ENCODE assay signal across 15 cellular contexts in genomic region chr16:87498324-87499188, GRCh38. TPM values are rescaled to one million over a fixed set of nuclear protein-coding genes. Genes with fewer than 3 reads are reported as not detected.
DNase-seq lines count a peak whose midpoint lies in the region; ATAC-seq and TF ChIP-seq lines count a peak whose summit lies in the region.
"Had no signal": no experiment of that assay in that cellular context is flagged by ENCODE, and none has a peak within 500 bp of the region (broad histone marks: within the 10 kb centered on the region; RNA-seq: fewer than 3 reads in every experiment).

No MANE protein-coding gene starts in this region.

- H3K4me3 ChIP-seq in ACC112 (ENCODE audit: low read depth, low read length) (peak overlapping the region; percentile 56; the same call in 1 of the 2 replicates), IMR-90 (ENCODE audit: insufficient read depth, low read depth, low read length) (no peak overlapping the region), brain microvascular endothelial cell (ENCODE audit: low read depth, low read length) (no peak overlapping the region), right lobe of liver (no peak overlapping the region), endodermal cell (ENCODE audit: low read length) (no peak overlapping the region)
- H3K4me3 ChIP-seq: SK-N-MC had no signal

- H4K91ac ChIP-seq in IMR-90 (ENCODE audit: insufficient read depth, low read depth, low read length), result no peak overlapping the region

- TF ChIP-seq CTCF in IMR-90 (conservative IDR thresholded peaks at IDR 0.05; ENCODE audit: low read depth, low read length), result no peak
- TF ChIP-seq CTCF in brain microvascular endothelial cell (IDR thresholded peaks at IDR 0.05; ENCODE audit: low read depth, low read length, missing control alignments), result no peak
- no peak for TF ChIP-seq CTCF in right lobe of liver (IDR thresholded peaks at IDR 0.05)
- no peak for TF ChIP-seq CTCF in endodermal cell (conservative IDR thresholded peaks at IDR 0.05)

- no peak overlapping the region for H3K56ac ChIP-seq in IMR-90 (ENCODE audit: extremely low read depth, insufficient read depth, low read length)

- H3K4ac ChIP-seq in IMR-90 (ENCODE audit: low read depth, low read length), result no peak overlapping the region

- H3K9me3 ChIP-seq in IMR-90 (ENCODE audit: control insufficient read depth, insufficient read depth, low read length) (no peaks in the 10 kb centered on the region), right lobe of liver (no peaks in the 10 kb centered on the region), endodermal cell (ENCODE audit: control insufficient read depth, low read length) (no peaks in the 10 kb centered on the region)

- intact Hi-C loops in IMR-90 (cut with micrococcal nuclease) (no loop called here), right lobe of liver (cut with DNase I) (no loop called here)

- WGBS in IMR-90 (ENCODE audit: extremely low coverage in 2 of 2, insufficient read length in 1 of 2), 2 experiments, result no CpG with 5 or more reads among the region's 9 CpGs
- WGBS in right lobe of liver (ENCODE audit: insufficient coverage, low coverage, low lambda C conversion rate, missing lambda C conversion rate), result 39% methylated on average over 9 of the region's 9 CpGs
- WGBS in endodermal cell (ENCODE audit: insufficient coverage in 1 of 2, insufficient read length in 1 of 2), 2 experiments, result 69 to 78% methylated on average over 8 to 9 of the region's 9 CpGs

- no peak overlapping the region for H2AK9ac ChIP-seq in IMR-90 (replicated peaks; ENCODE audit: low read depth, low read length, poor library complexity)

- H2AFZ ChIP-seq in ACC112 (ENCODE audit: low read length, unreplicated experiment) (peak overlapping the region; percentile 79), IMR-90 (replicated peaks; ENCODE audit: low read length, poor library complexity) (no peak overlapping the region)

- no peak overlapping the region for H4K5ac ChIP-seq in IMR-90 (ENCODE audit: low read depth, low read length)

- no peak overlapping the region for H2BK20ac ChIP-seq in IMR-90 (ENCODE audit: low read depth, low read length)

- H3K27ac ChIP-seq in ACC112 (ENCODE audit: low read depth, low read length) (peak overlapping the region; percentile 77), IMR-90 (ENCODE audit: insufficient read depth, low read length) (no peak overlapping the region), brain microvascular endothelial cell (peak overlapping the region; percentile 48), right lobe of liver (peak overlapping the region; percentile 76 to 95 (median 84)), endodermal cell (ENCODE audit: low read depth, low read length) (no peak overlapping the region)
- H3K27ac ChIP-seq: SK-N-MC had no signal

- no peaks in the 10 kb centered on the region for H3K27me3 Mint-ChIP-seq in endodermal cell (ENCODE audit: insufficient read depth)

- H2BK120ac ChIP-seq in IMR-90 (ENCODE audit: low read depth, low read length), result no peak overlapping the region

- no peak overlapping the region for H4K8ac ChIP-seq in IMR-90 (ENCODE audit: low read depth in 2 of 2, low read length in 2 of 2)

- CTCF ChIA-PET in IMR-90 (lab: Yijun Ruan, JAX), result interaction anchor here (1.1 kb wide), 1 partner anchor 138 kb away, joined by 3 read pairs; no protein-coding TSS in a partner anchor

- H2BK15ac ChIP-seq in IMR-90 (ENCODE audit: low read depth, low read length), result no peak overlapping the region

- H3K9me1 ChIP-seq in IMR-90 (ENCODE audit: insufficient read depth, low read length), result peaks cover 12% of the 10 kb centered on the region; the same call in 1 of the 2 replicates

- no peak overlapping the region for H3K27ac Mint-ChIP-seq in endodermal cell
- H3K27ac Mint-ChIP-seq: B cell; CD8-positive, alpha-beta T cell had no signal

- no peak overlapping the region for H3K4me3 Mint-ChIP-seq in endodermal cell
- H3K4me3 Mint-ChIP-seq: B cell; CD8-positive, alpha-beta T cell had no signal

- H3K23ac ChIP-seq in IMR-90 (ENCODE audit: low read depth, low read length), result no peak overlapping the region

- in situ Hi-C loops in IMR-90 (cut with MboI; ENCODE audit: low sequenced_read_pairs) (no loop called here), brain microvascular endothelial cell (cut with HindIII; ENCODE audit: low pct_ligation_motif_present, low sequenced_read_pairs) (no loop called here)

- H3K36me3 ChIP-seq in ACC112 (ENCODE audit: insufficient read depth, low read length), result no peaks in the 10 kb centered on the region
- H3K36me3 ChIP-seq in IMR-90 (ENCODE audit: control insufficient read depth, insufficient read depth, low read length), result no peaks in the 10 kb centered on the region
- H3K36me3 ChIP-seq in brain microvascular endothelial cell (replicated peaks), result no peaks in the 10 kb centered on the region
- no peaks in the 10 kb centered on the region for H3K36me3 ChIP-seq in right lobe of liver
- no peaks in the 10 kb centered on the region for H3K36me3 ChIP-seq in endodermal cell (ENCODE audit: control insufficient read depth, insufficient read depth, low read length)

- ATAC-seq in IMR-90 (ENCODE audit: low read depth) (no peak), right lobe of liver (peak; percentile 5 to 43 (median 18))
- ATAC-seq: CD8-positive, alpha-beta T cell had no signal

- H3K36me3 Mint-ChIP-seq in endodermal cell (ENCODE audit: low read depth), result no peaks in the 10 kb centered on the region
- H3K36me3 Mint-ChIP-seq: CD8-positive, alpha-beta T cell had no signal

- H3K14ac ChIP-seq in IMR-90 (replicated peaks; ENCODE audit: low read depth, low read length), result no peak overlapping the region; the same call in 1 of the 2 replicates

- H3K4me1 ChIP-seq in ACC112 (ENCODE audit: control insufficient read depth, insufficient read depth, low read length, unreplicated experiment) (peaks cover 18% of the 10 kb centered on the region), IMR-90 (ENCODE audit: control insufficient read depth, insufficient read depth, low read length) (peaks cover 2% of the 10 kb centered on the region), right lobe of liver (peaks cover 0 to 47% (median 22%) of the 10 kb centered on the region in 4 donors), endodermal cell (ENCODE audit: control insufficient read depth, insufficient read depth, low read length) (no peaks in the 10 kb centered on the region)

- H2BK5ac ChIP-seq in IMR-90 (ENCODE audit: low read depth, low read length, poor library complexity, severe bottlenecking), result no peak overlapping the region

- no peaks in the 10 kb centered on the region for H3K79me1 ChIP-seq in IMR-90 (ENCODE audit: low read depth in 1 of 2, low read length in 2 of 2)

- POLR2A ChIA-PET in IMR-90 (lab: Charles Lee; ENCODE audit: unreplicated experiment), result no interaction called here

- dilution Hi-C loops in IMR-90 (cut with HindIII; ENCODE audit: low sequenced_read_pairs, unreplicated experiment), result no loop called here

- TF ChIP-seq RAD21 in IMR-90 (IDR thresholded peaks at IDR 0.05; ENCODE audit: low read length), result no peak

- peaks cover 3% of the 10 kb centered on the region for H3K4me1 Mint-ChIP-seq in endodermal cell

- no peak for TF ChIP-seq POLR2A in IMR-90 (IDR thresholded peaks at IDR 0.05; ENCODE audit: low read depth, low read length)
- no peak for TF ChIP-seq POLR2A in right lobe of liver (IDR thresholded peaks at IDR 0.05)

- no TSS peak for BruUV-seq in IMR-90 (replicated peaks; lab: Mats Ljungman, UMichigan)

- H3K27me3 ChIP-seq in ACC112 (ENCODE audit: insufficient read depth, low read length), result no peaks in the 10 kb centered on the region
- no peaks in the 10 kb centered on the region; the same call in 1 of the 2 replicates for H3K27me3 ChIP-seq in IMR-90 (ENCODE audit: control insufficient read depth, insufficient read depth, low read length)
- no peaks in the 10 kb centered on the region for H3K27me3 ChIP-seq in brain microvascular endothelial cell (replicated peaks)
- no peaks in the 10 kb centered on the region for H3K27me3 ChIP-seq in right lobe of liver
- no peaks in the 10 kb centered on the region for H3K27me3 ChIP-seq in endodermal cell (ENCODE audit: control insufficient read depth, insufficient read depth, low read length, poor library complexity, severe bottlenecking)

- peaks cover 8% of the 10 kb centered on the region for H4K20me1 ChIP-seq in IMR-90 (ENCODE audit: insufficient read depth, low read length)

- H3K9ac ChIP-seq in IMR-90 (ENCODE audit: low read depth, low read length) (no peak overlapping the region), endodermal cell (ENCODE audit: extremely low read depth, low read length, poor library complexity, severe bottlenecking) (no peak overlapping the region)

- DNase-seq in IMR-90 (no peak), brain microvascular endothelial cell (no peak), right lobe of liver (no peak), iPS-NIHi11 (ENCODE audit: low spot score) (no peak), endodermal cell (no peak), NCI-H2029 (lab: John Stamatoyannopoulos, UW) (no peak), A172 (ENCODE audit: low spot score) (no peak)
- DNase-seq: CD8-positive, alpha-beta T cell; Kasumi-1; NCI-H1417 treated with DMSO at 0.1 percent for 48 hours; NCI-H2029 treated with DMSO at 0.1 percent for 48 hours; NCI-H524 had no signal

- H3K18ac ChIP-seq in IMR-90 (ENCODE audit: low read depth, low read length), result no peak overlapping the region

- no peak overlapping the region for H2AK5ac ChIP-seq in IMR-90 (ENCODE audit: low read depth, low read length)

- no peaks in the 10 kb centered on the region for H3K79me2 ChIP-seq in ACC112 (ENCODE audit: control insufficient read depth, insufficient read depth, low read length, unreplicated experiment)

- H3K9me3 Mint-ChIP-seq in endodermal cell, result no peaks in the 10 kb centered on the region
- H3K9me3 Mint-ChIP-seq: CD8-positive, alpha-beta T cell had no signal

- no peak overlapping the region for H3K4me2 ChIP-seq in IMR-90 (ENCODE audit: low read depth, low read length)

TF ChIP-seq in IMR-90, 13 proteins besides CTCF, POLR2A, EP300 and RAD21:
- TF ChIP-seq CEBPB (IDR thresholded peaks at IDR 0.05; ENCODE audit: low read depth, low read length) (peak; percentile 60), USF2 (IDR thresholded peaks at IDR 0.05; ENCODE audit: low read depth, low read length) (no peak)
TF ChIP-seq in IMR-90: peak in this region for 1.

RNA-seq across cellular contexts. Expression of gene ZCCHC14, which starts 5.7 kb away (rescaled TPM):
- total RNA-seq in IMR-90 (2012; rRNA removed), result 2.5 and 2.8 TPM in 2 replicates
- polyA plus RNA-seq in IMR-90 (2012; rRNA removed), result 5.3 and 7.4 TPM in 2 replicates
- polyA plus RNA-seq in IMR-90 (2012; cell fraction: cytosol; rRNA removed), result 3.1 and 5.0 TPM in 2 replicates
- polyA plus RNA-seq in IMR-90 (2012; cell fraction: nucleus; rRNA removed; ENCODE audit: low replicate concordance), result 18.4 and 27.2 TPM in 2 replicates
- total RNA-seq in right lobe of liver, result 10 to 100 TPM; 12.6 to 26.5 (median 17.7) TPM
- 10 to 100 TPM; 27.3 to 33.7 TPM for total RNA-seq in endodermal cell
- 32.5 TPM for polyA plus RNA-seq in endodermal cell (2013, experiment 1 of 2)
- 30.0 TPM for polyA plus RNA-seq in endodermal cell (2013, experiment 2 of 2)
- total RNA-seq in A172 (2014; rRNA removed; shearing (Covaris generic)), result 7.1 and 8.4 TPM in 2 replicates

Comparison
In these comparisons a context has a peak if more than half of its experiments do, and no peak if none do; other contexts are left out.
1. H3K27ac ChIP-seq: peak in ACC112 (single experiment), brain microvascular endothelial cell (single experiment) and right lobe of liver (3 of 3); none in IMR-90 (single experiment) and endodermal cell (single experiment).